1 cellular context compared by ENCODE assay signal in the genomic region with DNA sequence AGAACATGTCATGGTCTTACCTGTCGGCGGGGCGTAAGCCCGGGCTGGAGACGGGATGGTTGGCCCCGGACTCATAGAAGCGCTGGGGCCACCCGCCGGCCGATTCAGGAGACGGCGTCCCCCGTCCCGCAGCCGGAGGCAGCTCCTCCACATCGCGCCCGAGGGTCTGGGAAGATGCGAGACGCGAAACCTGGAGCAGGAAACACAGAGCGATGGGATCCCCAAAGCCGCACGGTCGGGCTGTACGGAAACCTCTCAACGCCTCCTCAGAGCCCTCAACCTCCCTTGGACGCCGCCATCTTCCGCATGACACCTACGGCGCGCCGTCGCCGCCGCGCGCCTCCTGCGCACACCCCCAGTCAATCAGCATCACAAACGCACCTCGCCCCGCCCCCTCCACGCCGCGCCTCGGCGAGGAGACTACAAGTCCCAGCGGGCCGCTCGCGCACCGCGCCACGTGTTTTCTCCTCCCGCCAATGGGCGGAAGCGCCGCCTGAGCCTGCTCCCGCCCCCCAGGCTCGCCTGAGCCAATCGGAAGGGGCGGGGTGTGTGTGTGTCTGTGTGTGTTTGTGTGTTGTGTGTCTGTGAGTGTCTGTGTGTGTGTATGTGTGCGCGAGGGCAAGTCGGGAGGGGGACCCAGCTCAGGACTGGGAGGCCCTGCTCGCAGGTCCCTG.
TF ChIP-seq lines count a peak whose summit lies in the region.

A gene (minus strand): TSS at position 308 of the 674 bp plus-strand sequence. CDS start 155 bp downstream, at position 153.
A gene (plus strand): TSS at position 548 of the 674 bp plus-strand sequence. CDS start 57 bp downstream, at position 605.

TF ChIP-seq in GM23338, 12 proteins besides CTCF, POLR2A, EP300 and RAD21:
- TF ChIP-seq CREB1 (CRISPR knock-in tag; IDR thresholded peaks at IDR 0.05; ENCODE audit: low read depth) = peak; percentile 94
- TF ChIP-seq POLR2AphosphoS5 (IDR thresholded peaks at IDR 0.05; ENCODE audit: low read depth) = peak; percentile 68
- no peak for TF ChIP-seq EZH2 (IDR thresholded peaks at IDR 0.05; ENCODE audit: low read depth, unreplicated experiment)
- TF ChIP-seq, protein P1, sequence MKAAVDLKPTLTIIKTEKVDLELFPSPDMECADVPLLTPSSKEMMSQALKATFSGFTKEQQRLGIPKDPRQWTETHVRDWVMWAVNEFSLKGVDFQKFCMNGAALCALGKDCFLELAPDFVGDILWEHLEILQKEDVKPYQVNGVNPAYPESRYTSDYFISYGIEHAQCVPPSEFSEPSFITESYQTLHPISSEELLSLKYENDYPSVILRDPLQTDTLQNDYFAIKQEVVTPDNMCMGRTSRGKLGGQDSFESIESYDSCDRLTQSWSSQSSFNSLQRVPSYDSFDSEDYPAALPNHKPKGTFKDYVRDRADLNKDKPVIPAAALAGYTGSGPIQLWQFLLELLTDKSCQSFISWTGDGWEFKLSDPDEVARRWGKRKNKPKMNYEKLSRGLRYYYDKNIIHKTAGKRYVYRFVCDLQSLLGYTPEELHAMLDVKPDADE (IDR thresholded peaks at IDR 0.05) = peak; percentile 94
